ENCODE assay signal across 17 cellular contexts in the genomic region with DNA sequence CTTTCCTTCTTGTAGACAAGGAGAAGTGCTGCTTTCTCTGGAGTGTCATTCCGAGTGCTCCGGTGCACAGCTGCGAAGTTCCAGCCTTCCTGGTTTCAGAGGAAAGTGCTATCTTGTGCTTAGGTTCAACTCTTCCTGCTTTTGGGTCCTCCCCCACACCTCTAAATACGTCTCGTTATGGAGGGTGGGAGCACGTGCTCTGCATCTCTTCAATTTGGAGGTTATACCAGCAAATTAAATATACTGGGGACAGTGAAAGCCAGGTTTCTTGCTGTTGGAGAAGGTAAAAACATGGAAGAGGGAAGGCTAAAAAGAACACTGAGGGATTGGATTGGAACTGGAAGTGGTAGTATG. TPM values are rescaled to one million over a fixed set of nuclear protein-coding genes. Genes with fewer than 3 reads are reported as not detected.
DNase-seq lines count a peak whose midpoint lies in the region; ATAC-seq and TF ChIP-seq lines count a peak whose summit lies in the region.
"Had no signal": no experiment of that assay in that cellular context is flagged by ENCODE, and none has a peak within 500 bp of the region (broad histone marks: within the 10 kb centered on the region; RNA-seq: fewer than 3 reads in every experiment).

No MANE protein-coding gene starts in this region.

- no peak for TF ChIP-seq CTCF in osteocyte (IDR thresholded peaks at IDR 0.05)

- H3K4me3 ChIP-seq in Karpas-422 (ENCODE audit: low read length) = no peak overlapping the region

- H2AFZ ChIP-seq in Karpas-422 (ENCODE audit: low read length) = 0 out of 2 replicates have a peak overlapping the region, but pooled peaks have one; percentile 10

- H3K4me2 ChIP-seq in Karpas-422 (ENCODE audit: low read depth, low read length, poor library complexity, severe bottlenecking) = no peak overlapping the region

- no peaks in the 10 kb centered on the region for H3K9me3 ChIP-seq in Karpas-422 (ENCODE audit: low read length)
- H3K9me3 ChIP-seq: BE2C had no signal

- no peak for ATAC-seq in GM21423 (IDR thresholded peaks at IDR 0.05; ENCODE audit: unreplicated experiment)
- no peak for ATAC-seq in GM18868 (IDR thresholded peaks at IDR 0.05; ENCODE audit: unreplicated experiment)

- H3K27me3 Mint-ChIP-seq in immature natural killer cell (ENCODE audit: low read depth in 3 of 3) (peaks cover 16 to 44% (median 29%) of the 10 kb centered on the region in 3 donors), osteocyte (ENCODE audit: unreplicated experiment) (no peaks in the 10 kb centered on the region)

- H3K27ac Mint-ChIP-seq in immature natural killer cell (peak overlapping the region in 5 of 6 donors; percentile 49 to 98 (median 95)), osteocyte (ENCODE audit: unreplicated experiment) (no peak overlapping the region)
- H3K27ac Mint-ChIP-seq: HFFc6 had no signal

- no peak overlapping the region for H3K9ac ChIP-seq in Karpas-422 (ENCODE audit: low read length)

- peaks cover 32 to 38% of the 10 kb centered on the region in 2 donors for H3K4me1 Mint-ChIP-seq in immature natural killer cell
- H3K4me1 Mint-ChIP-seq in osteocyte (ENCODE audit: unreplicated experiment) = peaks cover 14% of the 10 kb centered on the region

- no peaks in the 10 kb centered on the region for H3K27me3 ChIP-seq in Karpas-422 (ENCODE audit: low read length)
- H3K27me3 ChIP-seq: BE2C had no signal

- H4K20me1 ChIP-seq in Karpas-422 (ENCODE audit: insufficient read depth, low read depth, low read length) = peaks cover 10% of the 10 kb centered on the region

- no peaks in the 10 kb centered on the region for H3K9me2 ChIP-seq in Karpas-422 (replicated peaks; ENCODE audit: insufficient read depth, low read length)

- H3K4me3 Mint-ChIP-seq in immature natural killer cell (peak overlapping the region in 2 of 5 donors; percentile 7 to 58), osteocyte (ENCODE audit: unreplicated experiment) (no peak overlapping the region)
- H3K4me3 Mint-ChIP-seq: HFFc6 had no signal

- peaks cover 23% of the 10 kb centered on the region for H3K79me2 ChIP-seq in Karpas-422 (ENCODE audit: low read length)

- H3K36me3 Mint-ChIP-seq in immature natural killer cell = peaks cover 3 to 12% (median 8%) of the 10 kb centered on the region in 3 donors
- peaks cover 5% of the 10 kb centered on the region for H3K36me3 Mint-ChIP-seq in osteocyte (ENCODE audit: unreplicated experiment)

- H3K9me3 Mint-ChIP-seq in immature natural killer cell (peaks cover 0 to 2% (median 0%) of the 10 kb centered on the region in 6 donors), osteocyte (ENCODE audit: unreplicated experiment) (no peaks in the 10 kb centered on the region)
- H3K9me3 Mint-ChIP-seq: HFFc6 had no signal

- no peak overlapping the region for H3K27ac ChIP-seq in Karpas-422 (ENCODE audit: low read length)
- H3K27ac ChIP-seq: 22Rv1 had no signal

- H3K4me1 ChIP-seq in Karpas-422 (ENCODE audit: low read length) = peaks cover 28% of the 10 kb centered on the region
- H3K4me1 ChIP-seq: BE2C had no signal

- H3K36me3 ChIP-seq in Karpas-422 (ENCODE audit: insufficient read depth, low read length) = no peaks in the 10 kb centered on the region
- H3K36me3 ChIP-seq: BE2C had no signal

- peak; percentile 38 for DNase-seq in NCI-H2227 treated with DMSO at 0.1 percent for 48 hours (lab: John Stamatoyannopoulos, UW)
- DNase-seq in NCI-H2227 (lab: John Stamatoyannopoulos, UW; ENCODE audit: unreplicated experiment) = no peak
- peak; percentile 42 for DNase-seq in Karpas-422
- DNase-seq in immature natural killer cell = no peak
- DNase-seq in osteocyte (ENCODE audit: extremely low spot score, unreplicated experiment) = peak; percentile 63
- no peak for DNase-seq in NCI-H345 (lab: John Stamatoyannopoulos, UW)
- DNase-seq: BE2C; GF-D8; HFFc6; NCI-H1105 treated with DMSO at 0.1 percent for 48 hours; NCI-H1694 treated with DMSO at 0.1 percent for 48 hours; NCI-H446 treated with DMSO at 0.1 percent for 48 hours; NK-92 treated with Interleukin-12 subunit alpha and Interleukin-12 subunit beta, amount 100 ng/mL, for 24 hours; SHP77 had no signal

RNA-seq across cellular contexts. Expression of gene ESYT2, which starts 2.4 kb away (rescaled TPM):
- total RNA-seq in Karpas-422 (2014; rRNA removed; shearing (Covaris generic); ENCODE audit: low replicate concordance) = 216 and 242 TPM in 2 replicates
- polyA plus RNA-seq in immature natural killer cell = 10 to 100 TPM; 70.1 to 95.7 (median 84.0) TPM
- total RNA-seq in osteocyte = 146 and 156 TPM in 2 replicates

RNA-seq across cellular contexts. Expression of gene DYNC2I1, which starts 24.6 kb away (rescaled TPM):
- total RNA-seq in Karpas-422 (2014; rRNA removed; shearing (Covaris generic); ENCODE audit: low replicate concordance) = 15.9 and 40.0 TPM in 2 replicates
- polyA plus RNA-seq in immature natural killer cell = 10 to 100 TPM in 2 of 3 donors, 1 to 10 TPM in 1; 2.8 to 29.8 (median 28.7) TPM
- total RNA-seq in osteocyte = 23.7 and 24.8 TPM in 2 replicates

Comparison
In these comparisons a context has a peak if more than half of its experiments do, and no peak if none do; other contexts are left out.
1. DNase-seq: peak in NCI-H2227 treated with DMSO at 0.1 percent for 48 hours (single experiment), Karpas-422 (single experiment) and osteocyte (single experiment); none in NCI-H2227 (single experiment), immature natural killer cell (0 of 3) and NCI-H345 (single experiment).